In the genomic region with DNA sequence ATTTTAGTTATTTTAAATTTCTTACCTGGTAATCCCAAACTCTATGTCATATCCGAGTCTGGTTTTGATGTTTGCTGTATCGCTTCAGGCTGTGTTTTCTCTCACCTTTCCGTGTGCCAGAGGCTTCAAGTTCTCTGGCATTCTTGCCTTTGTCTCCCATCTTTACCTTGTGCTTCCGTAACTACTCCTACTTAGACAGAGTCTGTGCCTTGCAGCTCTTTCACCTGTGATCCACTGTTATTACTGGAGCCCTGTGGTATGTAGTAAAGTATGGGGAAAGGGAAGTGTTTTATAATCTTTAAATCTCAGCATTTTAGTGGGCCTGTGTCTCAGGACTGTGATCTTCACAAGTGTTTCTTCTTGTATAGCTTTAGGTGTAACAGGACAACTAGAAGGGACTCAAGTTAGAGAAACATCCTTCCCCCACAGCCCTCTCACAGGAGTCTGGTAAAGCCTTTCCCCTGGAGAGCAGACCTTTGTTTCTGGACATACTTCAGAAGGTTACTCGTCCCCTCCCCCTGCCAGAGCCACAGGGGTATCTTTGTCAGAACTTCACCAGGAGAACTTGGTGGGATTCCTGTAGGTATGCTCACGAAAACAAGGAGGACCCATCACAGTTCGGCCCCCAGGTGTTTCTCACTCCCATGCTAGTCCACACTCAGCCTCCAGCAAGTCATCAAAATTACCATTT, we compare ENCODE assay signal across 26 cellular contexts. TPM values are rescaled to one million over a fixed set of nuclear protein-coding genes. Genes with fewer than 3 reads are reported as not detected.
"Had no signal": no experiment of that assay in that cellular context is flagged by ENCODE, and none has a peak within 500 bp of the region (broad histone marks: within the 10 kb centered on the region; RNA-seq: fewer than 3 reads in every experiment).

No MANE protein-coding gene starts in this region.

- H3K9me3 ChIP-seq: ascending aorta, body of pancreas, MG63, SJCRH30, SK-N-SH had no signal

- DNase-seq: activated CD4-positive, alpha-beta T cell treated with anti-CD3 and anti-CD28 coated beads for 4 hours; activated CD8-positive, alpha-beta T cell treated with anti-CD3 and anti-CD28 coated beads for 36 hours; activated effector memory CD4-positive, alpha-beta T cell treated with Interleukin-2 at 50 U/mL for 16 hours; activated naive CD4-positive, alpha-beta T cell treated with Interleukin-2 at 50 U/mL for 16 hours; activated naive CD8-positive, alpha-beta T cell treated with anti-CD3 and anti-CD28 coated beads, Interleukin-2, amount 50 U/mL, for 24 hours; activated T-cell treated with anti-CD3 and anti-CD28 coated beads, Interleukin-2, amount 50 U/mL, for 24 hours; amniotic stem cell; body of pancreas; MG63; MV-4-11; NCI-H1092 treated with DMSO at 0.1 percent for 48 hours; NCI-H1436; NCI-H1694 treated with DMSO at 0.1 percent for 48 hours; NCI-H2029 treated with DMSO at 0.1 percent for 48 hours; NCI-H446; NCI-H524; RPMI8226; SJCRH30; SK-N-SH; T-helper 1 cell; WERI-Rb-1 had no signal

- H3K4me3 ChIP-seq: ascending aorta, body of pancreas, MG63, SJCRH30 had no signal

- H3K4me2 ChIP-seq: SK-N-SH had no signal

- H3K27me3 Mint-ChIP-seq: activated CD8-positive, alpha-beta T cell treated with anti-CD3 and anti-CD28 coated beads for 36 hours; activated naive CD8-positive, alpha-beta T cell treated with anti-CD3 and anti-CD28 coated beads, Interleukin-2, amount 50 U/mL, for 24 hours; activated T-cell treated with anti-CD3 and anti-CD28 coated beads, Interleukin-2, amount 50 U/mL, for 24 hours had no signal

- H3K4me1 ChIP-seq: ascending aorta, body of pancreas, SJCRH30 had no signal

- H3K4me3 Mint-ChIP-seq: activated CD8-positive, alpha-beta T cell treated with anti-CD3 and anti-CD28 coated beads for 36 hours; activated naive CD8-positive, alpha-beta T cell treated with anti-CD3 and anti-CD28 coated beads, Interleukin-2, amount 50 U/mL, for 24 hours; activated T-cell treated with anti-CD3 and anti-CD28 coated beads, Interleukin-2, amount 50 U/mL, for 24 hours; activated T-helper 1 cell treated with anti-CD3 and anti-CD28 coated beads, Interleukin-12 subunit alpha, Interleukin-12 subunit beta, Interleukin-2, Interleukin-4 antibody, amounts not matched to agents 30 ng/mL and 10 ng/mL and 1 ng/mL, durations not matched to agents 14 hours and 24 hours and 36 hours had no signal

- H3K27me3 ChIP-seq: ascending aorta, body of pancreas, MG63, SJCRH30 had no signal

- H3K9me3 Mint-ChIP-seq: activated CD8-positive, alpha-beta T cell treated with anti-CD3 and anti-CD28 coated beads for 36 hours; activated naive CD8-positive, alpha-beta T cell treated with anti-CD3 and anti-CD28 coated beads, Interleukin-2, amount 50 U/mL, for 24 hours; activated T-cell treated with anti-CD3 and anti-CD28 coated beads, Interleukin-2, amount 50 U/mL, for 24 hours had no signal

- H3K27ac ChIP-seq: ascending aorta, body of pancreas, SJCRH30, WERI-Rb-1 had no signal

- H3K27ac Mint-ChIP-seq: activated CD8-positive, alpha-beta T cell treated with anti-CD3 and anti-CD28 coated beads for 36 hours; activated naive CD4-positive, alpha-beta T cell treated with anti-CD3 and anti-CD28 coated beads, Interleukin-2, amount 50 U/mL, for 72 hours; activated naive CD8-positive, alpha-beta T cell treated with anti-CD3 and anti-CD28 coated beads, Interleukin-2, amount 50 U/mL, for 24 hours; activated T-cell treated with anti-CD3 and anti-CD28 coated beads, Interleukin-2, amount 50 U/mL, for 24 hours had no signal

- H3K36me3 ChIP-seq: ascending aorta, MG63, SJCRH30, WERI-Rb-1 had no signal

- H3K9ac ChIP-seq: SK-N-SH had no signal

- ATAC-seq: activated CD4-positive, CD25-positive, alpha-beta regulatory T cell treated with anti-CD3 and anti-CD28 coated beads, Interleukin-2, amount 50 U/mL, for 24 hours; activated CD8-positive, alpha-beta T cell treated with anti-CD3 and anti-CD28 coated beads for 36 hours; activated naive CD4-positive, alpha-beta T cell treated with anti-CD3 and anti-CD28 coated beads, Interleukin-2, amount 50 U/mL, for 72 hours; activated naive CD8-positive, alpha-beta T cell treated with anti-CD3 and anti-CD28 coated beads, Interleukin-2, amount 50 U/mL, for 24 hours; body of pancreas; Right ventricle myocardium inferior had no signal

- H3K9me2 ChIP-seq: SK-N-SH had no signal

RNA-seq across cellular contexts. Expression of a gene that starts 11.1 kb away (rescaled TPM):
- total RNA-seq: ascending aorta, body of pancreas, Right ventricle myocardium inferior, SJCRH30 had no signal
- polyA plus RNA-seq: SK-N-SH had no signal
